In genomic region chr11:22432331-22433065, GRCh38 we compare ENCODE assay signal across 8 cellular contexts.
DNase-seq lines count a peak whose midpoint lies in the region; ATAC-seq and TF ChIP-seq lines count a peak whose summit lies in the region.

No MANE protein-coding gene starts in this region.

- H3K36me3 ChIP-seq in GM23248 (ENCODE audit: low read depth): no peaks in the 10 kb centered on the region
- H3K36me3 ChIP-seq in heart left ventricle: no peaks in the 10 kb centered on the region

- H3K4me3 Mint-ChIP-seq in WTC11 (peak overlapping the region; percentile 64), progenitor cell of endocrine pancreas (ENCODE audit: low read depth) (peak overlapping the region; percentile 55)

- H3K27me3 Mint-ChIP-seq in WTC11 (ENCODE audit: low read depth) (peaks cover 8% of the 10 kb centered on the region), progenitor cell of endocrine pancreas (no peaks in the 10 kb centered on the region)

- H3K9me2 ChIP-seq in GM23248 (ENCODE audit: insufficient read depth): no peaks in the 10 kb centered on the region

- H3K9ac ChIP-seq in GM23248: peak overlapping the region; percentile 70

- H3K36me3 Mint-ChIP-seq in WTC11 (no peaks in the 10 kb centered on the region), progenitor cell of endocrine pancreas (ENCODE audit: insufficient read depth) (no peaks in the 10 kb centered on the region)

- intact Hi-C loops in heart left ventricle (cut with DNase I): loop anchor here in 1 of 10 donors (10.0 kb wide), 1 partner anchor 372 kb away; no protein-coding TSS in a partner anchor

- DNase-seq in GM23248 (peak; percentile 58), WTC11 (ENCODE audit: low spot score) (peak; percentile 74), heart left ventricle (peak; percentile 45 to 63 (median 62)), progenitor cell of endocrine pancreas (ENCODE audit: low spot score, unreplicated experiment) (no peak), glomerular visceral epithelial cell (ENCODE audit: extremely low spot score) (no peak), HuH-7 (ENCODE audit: low spot score) (no peak), cerebellar nuclear complex (lab: John Stamatoyannopoulos, UW) (no peak)

- peaks cover 8% of the 10 kb centered on the region; the same call in 1 of the 2 replicates for H3F3A ChIP-seq in GM23248 (ENCODE audit: insufficient read depth)

- no peaks in the 10 kb centered on the region for H4K20me1 ChIP-seq in GM23248 (ENCODE audit: insufficient read depth)

- peaks cover 23% of the 10 kb centered on the region; the same call in 1 of the 2 replicates for H3K4me1 ChIP-seq in GM23248 (ENCODE audit: insufficient read depth)
- H3K4me1 ChIP-seq in heart left ventricle: peaks cover 0 to 10% (median 0%) of the 10 kb centered on the region in 12 donors

- peak overlapping the region; percentile 91 for H2AFZ ChIP-seq in GM23248

- H3K4me1 Mint-ChIP-seq in WTC11: peaks cover 23% of the 10 kb centered on the region
- H3K4me1 Mint-ChIP-seq in progenitor cell of endocrine pancreas (ENCODE audit: low read depth): peaks cover 2% of the 10 kb centered on the region

- H3K79me2 ChIP-seq in GM23248 (ENCODE audit: insufficient read depth): no peaks in the 10 kb centered on the region

- no peak for TF ChIP-seq POLR2A in heart left ventricle (IDR thresholded peaks at IDR 0.05)

- peak; percentile 81 for ATAC-seq in WTC11
- peak; percentile 51 to 83 (median 76) for ATAC-seq in heart left ventricle
- no peak for ATAC-seq in GM19452 (IDR thresholded peaks at IDR 0.05; ENCODE audit: unreplicated experiment)

- H3K27ac Mint-ChIP-seq in WTC11 (peak overlapping the region; percentile 19; the same call in 1 of the 2 replicates), progenitor cell of endocrine pancreas (no peak overlapping the region)

- peak overlapping the region; percentile 61 for H3K4me3 ChIP-seq in GM23248
- H3K4me3 ChIP-seq in heart left ventricle: peak overlapping the region in 11 of 12 donors; percentile 24 to 58 (median 44)

- peak overlapping the region; percentile 33 for H3K27ac ChIP-seq in GM23248
- peak overlapping the region in 6 of 12 donors; percentile 17 to 64 (median 42) for H3K27ac ChIP-seq in heart left ventricle

- in situ Hi-C loops in GM23248 (cut with MboI): no loop called here

- H3K9me3 ChIP-seq in GM23248 (ENCODE audit: low read depth) (no peaks in the 10 kb centered on the region), heart left ventricle (peaks cover 0 to 3% (median 0%) of the 10 kb centered on the region in 12 donors)

- H3K27me3 ChIP-seq in GM23248 (replicated peaks; ENCODE audit: insufficient read depth) (no peaks in the 10 kb centered on the region), heart left ventricle (peaks cover 0 to 12% (median 0%) of the 10 kb centered on the region in 9 donors)

- TF ChIP-seq CTCF in WTC11 (IDR thresholded peaks at IDR 0.05) (no peak), heart left ventricle (IDR thresholded peaks at IDR 0.05) (no peak), progenitor cell of endocrine pancreas (IDR thresholded peaks at IDR 0.05; ENCODE audit: unreplicated experiment) (no peak)

- peaks cover 7% of the 10 kb centered on the region for H3K9me3 Mint-ChIP-seq in WTC11
- peaks cover 11% of the 10 kb centered on the region for H3K9me3 Mint-ChIP-seq in progenitor cell of endocrine pancreas (ENCODE audit: low read depth)

- POLR2A ChIA-PET in WTC11 (lab: Charles Lee): no interaction called here

- CTCF ChIA-PET in WTC11 (lab: Charles Lee): no interaction called here

- H3K4me2 ChIP-seq in GM23248 (ENCODE audit: unreplicated experiment): peak overlapping the region; percentile 78

- 7 to 10% methylated on average over 34 to 37 of the region's 37 CpGs for WGBS in GM23248 (ENCODE audit: low coverage in 1 of 2, low lambda C conversion rate in 2 of 2, missing lambda C conversion rate in 2 of 2), 2 experiments
- 4 to 11% (median 7%) methylated on average over 22 to 37 of the region's 37 CpGs for WGBS in heart left ventricle, 4 donors

TF ChIP-seq in WTC11, 78 proteins besides CTCF, POLR2A, EP300 and RAD21 (continues in another document):
- TF ChIP-seq TEAD4 (CRISPR knock-in tag; IDR thresholded peaks at IDR 0.05) (no peak), NFYB (CRISPR knock-in tag; conservative IDR thresholded peaks at IDR 0.05; ENCODE audit: low read depth) (no peak), ATF3 (CRISPR knock-in tag; conservative IDR thresholded peaks at IDR 0.05) (no peak), ETV6 (CRISPR knock-in tag; IDR thresholded peaks at IDR 0.05) (no peak), ZMAT4 (CRISPR knock-in tag; IDR thresholded peaks at IDR 0.05) (no peak), ZBTB21 (CRISPR knock-in tag; IDR thresholded peaks at IDR 0.05; ENCODE audit: borderline replicate concordance) (no peak), GRHL2 (CRISPR knock-in tag; IDR thresholded peaks at IDR 0.05; ENCODE audit: insufficient replicate concordance, severe bottlenecking) (no peak), ATF2 (CRISPR knock-in tag; IDR thresholded peaks at IDR 0.05; ENCODE audit: borderline replicate concordance, low read depth) (no peak)
- TF ChIP-seq, protein P1, sequence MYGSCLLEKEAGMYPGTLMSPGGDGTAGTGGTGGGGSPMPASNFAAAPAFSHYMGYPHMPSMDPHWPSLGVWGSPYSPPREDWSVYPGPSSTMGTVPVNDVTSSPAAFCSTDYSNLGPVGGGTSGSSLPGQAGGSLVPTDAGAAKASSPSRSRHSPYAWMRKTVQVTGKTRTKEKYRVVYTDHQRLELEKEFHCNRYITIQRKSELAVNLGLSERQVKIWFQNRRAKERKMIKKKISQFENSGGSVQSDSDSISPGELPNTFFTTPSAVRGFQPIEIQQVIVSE (CRISPR knock-in tag; IDR thresholded peaks at IDR 0.05; ENCODE audit: borderline replicate concordance): no peak
- TF ChIP-seq, protein P2, sequence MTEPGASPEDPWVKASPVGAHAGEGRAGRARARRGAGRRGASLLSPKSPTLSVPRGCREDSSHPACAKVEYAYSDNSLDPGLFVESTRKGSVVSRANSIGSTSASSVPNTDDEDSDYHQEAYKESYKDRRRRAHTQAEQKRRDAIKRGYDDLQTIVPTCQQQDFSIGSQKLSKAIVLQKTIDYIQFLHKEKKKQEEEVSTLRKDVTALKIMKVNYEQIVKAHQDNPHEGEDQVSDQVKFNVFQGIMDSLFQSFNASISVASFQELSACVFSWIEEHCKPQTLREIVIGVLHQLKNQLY (CRISPR knock-in tag; IDR thresholded peaks at IDR 0.05): no peak
- TF ChIP-seq, protein P3, sequence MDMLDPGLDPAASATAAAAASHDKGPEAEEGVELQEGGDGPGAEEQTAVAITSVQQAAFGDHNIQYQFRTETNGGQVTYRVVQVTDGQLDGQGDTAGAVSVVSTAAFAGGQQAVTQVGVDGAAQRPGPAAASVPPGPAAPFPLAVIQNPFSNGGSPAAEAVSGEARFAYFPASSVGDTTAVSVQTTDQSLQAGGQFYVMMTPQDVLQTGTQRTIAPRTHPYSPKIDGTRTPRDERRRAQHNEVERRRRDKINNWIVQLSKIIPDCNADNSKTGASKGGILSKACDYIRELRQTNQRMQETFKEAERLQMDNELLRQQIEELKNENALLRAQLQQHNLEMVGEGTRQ (CRISPR knock-in tag; IDR thresholded peaks at IDR 0.05): peak; percentile 76

Comparison
In these comparisons a context has a peak if more than half of its experiments do, and no peak if none do; other contexts are left out.
1. DNase-seq: peak in GM23248 (single experiment), WTC11 (single experiment) and heart left ventricle (5 of 5); none in progenitor cell of endocrine pancreas (single experiment), glomerular visceral epithelial cell (single experiment), HuH-7 (single experiment) and cerebellar nuclear complex (0 of 2).